16 cellular contexts compared by ENCODE assay signal in the genomic region with DNA sequence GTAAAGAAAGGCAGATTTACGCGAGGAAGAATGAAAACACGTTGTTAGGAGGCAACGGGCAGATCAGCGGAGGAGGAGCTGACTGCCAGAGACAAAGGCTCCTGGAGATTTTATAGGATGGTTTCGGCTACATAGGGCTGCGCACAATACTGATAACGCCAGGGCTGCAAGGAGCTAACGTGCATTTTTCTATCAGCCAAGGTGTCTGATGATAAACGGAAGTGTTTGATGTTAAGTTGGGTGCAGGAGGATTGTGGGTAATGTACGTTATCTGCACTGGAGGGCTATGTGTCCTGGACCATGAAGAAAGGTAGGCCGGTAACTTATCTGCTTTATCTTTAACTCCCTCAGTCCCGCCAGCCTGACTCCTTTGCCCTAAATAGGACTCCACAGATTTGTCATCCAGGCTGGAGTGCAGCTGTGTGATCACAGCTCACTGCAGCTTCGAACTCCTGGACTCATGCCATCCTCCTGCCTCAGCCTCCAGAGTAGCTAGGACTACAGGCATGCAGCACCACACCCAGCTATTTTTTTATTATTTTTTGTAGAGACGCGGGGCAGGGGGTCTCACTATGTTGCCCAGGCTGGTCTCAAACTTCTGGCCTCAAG. TPM values are rescaled to one million over a fixed set of nuclear protein-coding genes. Genes with fewer than 3 reads are reported as not detected.
DNase-seq lines count a peak whose midpoint lies in the region; ATAC-seq and TF ChIP-seq lines count a peak whose summit lies in the region.
"Had no signal": no experiment of that assay in that cellular context is flagged by ENCODE, and none has a peak within 500 bp of the region (broad histone marks: within the 10 kb centered on the region; RNA-seq: fewer than 3 reads in every experiment).

No MANE protein-coding gene starts in this region.

- no peak for ATAC-seq in GM18520 (IDR thresholded peaks at IDR 0.05; ENCODE audit: unreplicated experiment)
- no peak for ATAC-seq in HG03571 (IDR thresholded peaks at IDR 0.05; ENCODE audit: unreplicated experiment)
- ATAC-seq in GM21423 (IDR thresholded peaks at IDR 0.05; ENCODE audit: unreplicated experiment) = no peak
- ATAC-seq: activated CD8-positive, alpha-beta T cell treated with anti-CD3 and anti-CD28 coated beads for 36 hours; HCT116; heart right ventricle had no signal

- no peak for TF ChIP-seq CTCF in AG10803 (conservative IDR thresholded peaks at IDR 0.05; ENCODE audit: low read length)

- DNase-seq in AG10803 (ENCODE audit: low read depth) (peak; percentile 38), HCEC 1CT (peak; percentile 35), RPMI7951 (ENCODE audit: low read depth) (peak; percentile 17), iris pigment epithelial cell (ENCODE audit: low read depth) (peak; percentile 6), SW480 (ENCODE audit: low spot score) (no peak)
- DNase-seq: activated CD4-positive, CD25-positive, alpha-beta regulatory T cell treated with anti-CD3 and anti-CD28 coated beads, Interleukin-2, amount 50 U/mL, for 72 hours; activated CD8-positive, alpha-beta T cell treated with anti-CD3 and anti-CD28 coated beads for 36 hours; amniotic stem cell; heart right ventricle; left ventricle myocardium inferior; NCI-H1436; Right ventricle myocardium superior had no signal

- H3K4me3 ChIP-seq in AG10803 (ENCODE audit: low read length) = no peak overlapping the region
- H3K4me3 ChIP-seq: heart right ventricle, left ventricle myocardium inferior had no signal

RNA-seq across cellular contexts. Expression of gene SETD4, which starts 29.6 kb away (rescaled TPM):
- total RNA-seq in RPMI7951 (2014; rRNA removed; shearing (Covaris generic)) = 13.8 and 14.4 TPM in 2 replicates

RNA-seq across cellular contexts. Expression of gene CBR1, which starts 39.1 kb away (rescaled TPM):
- total RNA-seq in RPMI7951 (2014; rRNA removed; shearing (Covaris generic)) = 210 and 283 TPM in 2 replicates
